In genomic region chr16:35171106-35171505, GRCh38 we compare ENCODE assay signal across 30 cellular contexts.
"Had no signal": no experiment of that assay in that cellular context is flagged by ENCODE, and none has a peak within 500 bp of the region (broad histone marks: within the 10 kb centered on the region; RNA-seq: fewer than 3 reads in every experiment).

No MANE protein-coding gene starts in this region.

- H3K4me3 ChIP-seq: pancreas, psoas muscle, skin epidermis, smooth muscle cell, stomach, thoracic aorta, thyroid gland, tibial nerve, upper lobe of left lung, vagina had no signal

- H3K27ac ChIP-seq: neutrophil, pancreas, psoas muscle, skin epidermis, stomach, thoracic aorta, thyroid gland, tibial nerve, upper lobe of left lung, vagina had no signal

- FAIRE-seq: pancreas, urothelium cell line had no signal

- H3K4me3 Mint-ChIP-seq: naive B cell; naive thymus-derived CD8-positive, alpha-beta T cell; natural killer cell treated with Interleukin-12 subunit alpha and Interleukin-12 subunit beta and Interleukin-15 and Interleukin-18, amount 100 ng/mL, for 72 hours; nephron progenitor cell; neural crest cell; stimulated activated effector memory CD8-positive, alpha-beta T cell treated with anti-CD3 and anti-CD28 coated beads, Interleukin-12 subunit alpha, Interleukin-12 subunit beta, amount 100 ng/mL, for 72 hours; stimulated activated naive B cell treated with anti-CD40 and anti-IgM and Interleukin-4, amounts not matched to agents 10 μg/mL and 1 μg/mL and 100 μg/mL, for 72 hours; stimulated activated naive CD8-positive, alpha-beta T cell treated with anti-CD3 and anti-CD28 coated beads, Interleukin-15, Interleukin-2, amounts not matched to agents 100 ng/mL and 50 ng/mL, for 24 hours had no signal

- H3K27me3 ChIP-seq: neutrophil, pancreas, stomach, thyroid gland, tibial nerve, upper lobe of left lung, vagina had no signal

- H3K36me3 ChIP-seq: neutrophil, pancreas, stomach, thoracic aorta, thyroid gland, tibial nerve, upper lobe of left lung, vagina had no signal

- H3K27ac Mint-ChIP-seq: naive B cell; naive thymus-derived CD8-positive, alpha-beta T cell; natural killer cell treated with Interleukin-12 subunit alpha and Interleukin-12 subunit beta and Interleukin-15 and Interleukin-18, amount 100 ng/mL, for 72 hours; nephron progenitor cell; progenitor cell of endocrine pancreas; stimulated activated effector memory CD8-positive, alpha-beta T cell treated with anti-CD3 and anti-CD28 coated beads, Interleukin-12 subunit alpha, Interleukin-12 subunit beta, amount 100 ng/mL, for 72 hours; stimulated activated naive B cell treated with anti-CD40 and anti-IgM and Interleukin-4, amounts not matched to agents 10 μg/mL and 1 μg/mL and 100 μg/mL, for 72 hours; stimulated activated naive CD8-positive, alpha-beta T cell treated with anti-CD3 and anti-CD28 coated beads, Interleukin-15, Interleukin-2, amounts not matched to agents 100 ng/mL and 50 ng/mL, for 24 hours had no signal

- H3K9me3 ChIP-seq: neutrophil, pancreas, psoas muscle, thoracic aorta, thyroid gland, vagina had no signal

- H3K4me2 ChIP-seq: smooth muscle cell had no signal

- H3K4me1 Mint-ChIP-seq: naive B cell; naive thymus-derived CD8-positive, alpha-beta T cell; nephron progenitor cell; neural crest cell; stimulated activated effector memory CD8-positive, alpha-beta T cell treated with anti-CD3 and anti-CD28 coated beads, Interleukin-12 subunit alpha, Interleukin-12 subunit beta, amount 100 ng/mL, for 72 hours; stimulated activated naive B cell treated with anti-CD40 and anti-IgM and Interleukin-4, amounts not matched to agents 10 μg/mL and 1 μg/mL and 100 μg/mL, for 72 hours had no signal

- H3K36me3 Mint-ChIP-seq: naive B cell; stimulated activated effector memory CD8-positive, alpha-beta T cell treated with anti-CD3 and anti-CD28 coated beads, Interleukin-12 subunit alpha, Interleukin-12 subunit beta, amount 100 ng/mL, for 72 hours; stimulated activated naive B cell treated with anti-CD40 and anti-IgM and Interleukin-4, amounts not matched to agents 10 μg/mL and 1 μg/mL and 100 μg/mL, for 72 hours had no signal

- ATAC-seq: naive thymus-derived CD8-positive, alpha-beta T cell; natural killer cell treated with Interleukin-12 subunit alpha and Interleukin-12 subunit beta and Interleukin-15 and Interleukin-18, amount 100 ng/mL, for 72 hours; pancreas; psoas muscle; right cardiac atrium; sciatic nerve; stimulated activated effector memory CD8-positive, alpha-beta T cell treated with anti-CD3 and anti-CD28 coated beads, Interleukin-12 subunit alpha, Interleukin-12 subunit beta, amount 100 ng/mL, for 72 hours; stimulated activated naive B cell treated with anti-CD40 and anti-IgM and Interleukin-4, amounts not matched to agents 10 μg/mL and 1 μg/mL and 100 μg/mL, for 72 hours had no signal

- DNase-seq: naive B cell; nephron progenitor cell; nucleus accumbens; pancreas; psoas muscle; stimulated activated CD4-positive, alpha-beta T cell treated with anti-CD3 and anti-CD28 coated beads, Interleukin-15, amount 100 ng/mL, for 24 hours; stimulated activated CD4-positive, alpha-beta T cell treated with anti-CD3 and anti-CD28 coated beads, Interleukin-2, amount 100 ng/mL, for 24 hours; stimulated activated CD4-positive, alpha-beta T cell treated with anti-CD3 and anti-CD28 coated beads, Interleukin-2, amount 100 ng/mL, for 48 hours; stimulated activated CD4-positive, alpha-beta T cell treated with anti-CD3 and anti-CD28 coated beads, Interleukin-4, amount 100 ng/mL, for 24 hours; stimulated activated naive B cell treated with anti-CD40 and anti-IgM and Interleukin-4, amounts not matched to agents 10 μg/mL and 1 μg/mL and 100 μg/mL, for 72 hours; stimulated activated naive CD4-positive, alpha-beta T cell treated with Interleukin-2 at 50 U/mL for 16 hours; stomach; thyroid gland; trophoblast cell; upper lobe of left lung had no signal

- H3K4me1 ChIP-seq: pancreas, psoas muscle, stomach, thyroid gland, tibial nerve, upper lobe of left lung, vagina had no signal

- H3K27me3 Mint-ChIP-seq: naive B cell; naive thymus-derived CD8-positive, alpha-beta T cell; natural killer cell treated with Interleukin-12 subunit alpha and Interleukin-12 subunit beta and Interleukin-15 and Interleukin-18, amount 100 ng/mL, for 72 hours; progenitor cell of endocrine pancreas; stimulated activated naive B cell treated with anti-CD40 and anti-IgM and Interleukin-4, amounts not matched to agents 10 μg/mL and 1 μg/mL and 100 μg/mL, for 72 hours; stimulated activated naive CD8-positive, alpha-beta T cell treated with anti-CD3 and anti-CD28 coated beads, Interleukin-15, Interleukin-2, amounts not matched to agents 100 ng/mL and 50 ng/mL, for 24 hours had no signal
